ENCODE assay signal across 13 cellular contexts in genomic region chr2:135839713-135840112, GRCh38. TPM values are rescaled to one million over a fixed set of nuclear protein-coding genes. Genes with fewer than 3 reads are reported as not detected.
DNase-seq lines count a peak whose midpoint lies in the region; ATAC-seq and TF ChIP-seq lines count a peak whose summit lies in the region.
"Had no signal": no experiment of that assay in that cellular context is flagged by ENCODE, and none has a peak within 500 bp of the region (broad histone marks: within the 10 kb centered on the region; RNA-seq: fewer than 3 reads in every experiment).

No MANE protein-coding gene starts in this region.

- TF ChIP-seq CTCF in activated CD8-positive, alpha-beta T cell treated with anti-CD3 and anti-CD28 coated beads for 36 hours (IDR thresholded peaks at IDR 0.05) = no peak
- TF ChIP-seq CTCF in astrocyte of the cerebellum (IDR thresholded peaks at IDR 0.05; ENCODE audit: low read depth, low read length, missing control alignments) (no peak), left ventricle myocardium inferior (IDR thresholded peaks at IDR 0.05; ENCODE audit: borderline replicate concordance) (no peak), progenitor cell of endocrine pancreas (IDR thresholded peaks at IDR 0.05; ENCODE audit: unreplicated experiment) (no peak), stomach (IDR thresholded peaks at IDR 0.05) (no peak)

- H3K9me3 ChIP-seq in left ventricle myocardium inferior (replicated peaks) = no peaks in the 10 kb centered on the region
- no peaks in the 10 kb centered on the region for H3K9me3 ChIP-seq in stomach
- H3K9me3 ChIP-seq: thoracic aorta had no signal

- H3K27me3 Mint-ChIP-seq in activated CD8-positive, alpha-beta T cell treated with anti-CD3 and anti-CD28 coated beads for 36 hours = no peaks in the 10 kb centered on the region
- no peaks in the 10 kb centered on the region for H3K27me3 Mint-ChIP-seq in activated CD8-positive, alpha-beta T cell treated with anti-CD3 and anti-CD28 coated beads, Interleukin-2, amount 10 ng/mL, durations not matched to agents 7 days and 5 days (ENCODE audit: low read depth)
- H3K27me3 Mint-ChIP-seq in progenitor cell of endocrine pancreas = no peaks in the 10 kb centered on the region

- TF ChIP-seq EP300 in stomach (IDR thresholded peaks at IDR 0.05) = no peak

- whole genome bisulfite sequencing in stomach, 5 donors = 37 to 67% (median 52%) methylated on average over 2 of the region's 2 CpGs

- no peaks in the 10 kb centered on the region for H3K9me3 Mint-ChIP-seq in activated CD8-positive, alpha-beta T cell treated with anti-CD3 and anti-CD28 coated beads for 36 hours
- H3K9me3 Mint-ChIP-seq in activated CD8-positive, alpha-beta T cell treated with anti-CD3 and anti-CD28 coated beads, Interleukin-2, amount 10 ng/mL, durations not matched to agents 7 days and 5 days (ENCODE audit: insufficient read depth) = no peaks in the 10 kb centered on the region
- H3K9me3 Mint-ChIP-seq in progenitor cell of endocrine pancreas (ENCODE audit: low read depth) = no peaks in the 10 kb centered on the region

- peaks cover 42% of the 10 kb centered on the region for H3K36me3 Mint-ChIP-seq in activated CD8-positive, alpha-beta T cell treated with anti-CD3 and anti-CD28 coated beads for 36 hours (ENCODE audit: low read depth)
- peaks cover 62% of the 10 kb centered on the region for H3K36me3 Mint-ChIP-seq in activated CD8-positive, alpha-beta T cell treated with anti-CD3 and anti-CD28 coated beads, Interleukin-2, amount 10 ng/mL, durations not matched to agents 7 days and 5 days (ENCODE audit: low read depth)
- H3K36me3 Mint-ChIP-seq in progenitor cell of endocrine pancreas (ENCODE audit: insufficient read depth) = peaks cover 29% of the 10 kb centered on the region

- H3K4me1 Mint-ChIP-seq in activated CD8-positive, alpha-beta T cell treated with anti-CD3 and anti-CD28 coated beads for 36 hours (ENCODE audit: low read depth) = peaks cover 35% of the 10 kb centered on the region
- peaks cover 48% of the 10 kb centered on the region for H3K4me1 Mint-ChIP-seq in activated CD8-positive, alpha-beta T cell treated with anti-CD3 and anti-CD28 coated beads, Interleukin-2, amount 10 ng/mL, durations not matched to agents 7 days and 5 days (ENCODE audit: low read depth)
- no peaks in the 10 kb centered on the region for H3K4me1 Mint-ChIP-seq in progenitor cell of endocrine pancreas (ENCODE audit: low read depth)

- in situ Hi-C loops in astrocyte of the cerebellum (cut with HindIII; ENCODE audit: low sequenced_read_pairs) = no loop called here

- ATAC-seq in activated CD8-positive, alpha-beta T cell treated with anti-CD3 and anti-CD28 coated beads for 36 hours = peak; percentile 32
- no peak for ATAC-seq in activated CD8-positive, alpha-beta T cell treated with anti-CD3 and anti-CD28 coated beads, Interleukin-2, amount 10 ng/mL, durations not matched to agents 7 days and 5 days
- ATAC-seq in HG03571 (IDR thresholded peaks at IDR 0.05; ENCODE audit: unreplicated experiment) = no peak

- POLR2A ChIA-PET in activated CD8-positive, alpha-beta T cell treated with anti-CD3 and anti-CD28 coated beads for 36 hours (lab: Charles Lee) = interaction anchor here (1.4 to 6.3 kb wide), 8 partner anchors 12 to 36 kb away, joined by 3 to 30 read pairs (median 6); no protein-coding TSS in a partner anchor
- POLR2A ChIA-PET in activated CD8-positive, alpha-beta T cell treated with anti-CD3 and anti-CD28 coated beads, Interleukin-2, amount 10 ng/mL, durations not matched to agents 7 days and 5 days (lab: Charles Lee) = interaction anchor here (0.9 kb wide), 1 partner anchor 36 kb away, joined by 3 read pairs; no protein-coding TSS in a partner anchor

- H3K4me1 ChIP-seq in left ventricle myocardium inferior (peaks cover 25% of the 10 kb centered on the region), stomach (peaks cover 0 to 10% (median 0%) of the 10 kb centered on the region in 4 donors)
- H3K4me1 ChIP-seq: SJCRH30 had no signal

- no peak for TF ChIP-seq POLR2A in stomach (IDR thresholded peaks at IDR 0.05)

- no peak overlapping the region for H3K4me3 ChIP-seq in astrocyte of the cerebellum (ENCODE audit: low read depth, low read length)
- no peak overlapping the region for H3K4me3 ChIP-seq in left ventricle myocardium inferior
- H3K4me3 ChIP-seq in stomach = no peak overlapping the region
- H3K4me3 ChIP-seq: SJCRH30, thoracic aorta had no signal

- H3K4me3 Mint-ChIP-seq in activated CD8-positive, alpha-beta T cell treated with anti-CD3 and anti-CD28 coated beads for 36 hours = no peak overlapping the region
- H3K4me3 Mint-ChIP-seq in activated CD8-positive, alpha-beta T cell treated with anti-CD3 and anti-CD28 coated beads, Interleukin-2, amount 10 ng/mL, durations not matched to agents 7 days and 5 days = no peak overlapping the region
- H3K4me3 Mint-ChIP-seq in progenitor cell of endocrine pancreas (ENCODE audit: low read depth) = no peak overlapping the region

- no peaks in the 10 kb centered on the region for H3K27me3 ChIP-seq in left ventricle myocardium inferior (ENCODE audit: low read depth)
- no peaks in the 10 kb centered on the region for H3K27me3 ChIP-seq in stomach
- H3K27me3 ChIP-seq: SJCRH30 had no signal

- DNase-seq in activated CD8-positive, alpha-beta T cell treated with anti-CD3 and anti-CD28 coated beads for 36 hours = no peak
- DNase-seq in activated CD8-positive, alpha-beta T cell treated with anti-CD3 and anti-CD28 coated beads, Interleukin-2, amount 10 ng/mL, durations not matched to agents 7 days and 5 days = no peak
- peak; percentile 36 for DNase-seq in astrocyte of the cerebellum (ENCODE audit: low read depth)
- no peak for DNase-seq in left ventricle myocardium inferior
- peak; percentile 63 for DNase-seq in stromal cell of bone marrow (ENCODE audit: low read depth)
- DNase-seq in progenitor cell of endocrine pancreas (ENCODE audit: low spot score, unreplicated experiment) = no peak
- DNase-seq in stomach = no peak
- DNase-seq: activated CD4-positive, alpha-beta T cell treated with anti-CD3 and anti-CD28 coated beads, Interleukin-2, amount 50 U/mL, for 1 hour; GDM1 had no signal

- intact Hi-C loops in activated CD8-positive, alpha-beta T cell treated with anti-CD3 and anti-CD28 coated beads for 36 hours (cut with micrococcal nuclease) = no loop called here
- intact Hi-C loops in left ventricle myocardium inferior (cut with micrococcal nuclease) (no loop called here), stomach (cut with DNase I; ENCODE audit: low total_unique reads) (no loop called here)

- no peak overlapping the region for H3K27ac Mint-ChIP-seq in activated CD8-positive, alpha-beta T cell treated with anti-CD3 and anti-CD28 coated beads for 36 hours
- H3K27ac Mint-ChIP-seq in activated CD8-positive, alpha-beta T cell treated with anti-CD3 and anti-CD28 coated beads, Interleukin-2, amount 10 ng/mL, durations not matched to agents 7 days and 5 days = no peak overlapping the region
- no peak overlapping the region for H3K27ac Mint-ChIP-seq in progenitor cell of endocrine pancreas

- peak overlapping the region; percentile 50 for H3K27ac ChIP-seq in left ventricle myocardium inferior (replicated peaks)
- peak overlapping the region in 2 of 5 donors; percentile 19 to 55 for H3K27ac ChIP-seq in stomach
- H3K27ac ChIP-seq: 22Rv1, SJCRH30, thoracic aorta had no signal

- CTCF ChIA-PET in activated CD8-positive, alpha-beta T cell treated with anti-CD3 and anti-CD28 coated beads for 36 hours (lab: Charles Lee) = interaction anchor here (1.2 to 2.8 kb wide), 3 partner anchors 16 to 42 kb away, joined by 4 to 10 read pairs (median 5); no protein-coding TSS in a partner anchor
- CTCF ChIA-PET in activated CD8-positive, alpha-beta T cell treated with anti-CD3 and anti-CD28 coated beads, Interleukin-2, amount 10 ng/mL, durations not matched to agents 7 days and 5 days (lab: Charles Lee) = interaction anchor here (0.6 to 4.0 kb wide), 6 partner anchors 12 to 851 kb away, joined by 3 to 15 read pairs (median 4); no protein-coding TSS in a partner anchor

- H3K36me3 ChIP-seq in left ventricle myocardium inferior (peaks cover 10% of the 10 kb centered on the region), stomach (peaks cover 3 to 28% (median 27%) of the 10 kb centered on the region in 4 donors)
- H3K36me3 ChIP-seq: thoracic aorta had no signal

RNA-seq across cellular contexts. Expression of gene LCT, which starts 2.7 kb away (rescaled TPM):
- under 1 TPM; 0.11 to 0.29 TPM for total RNA-seq in activated CD8-positive, alpha-beta T cell treated with anti-CD3 and anti-CD28 coated beads for 36 hours
- total RNA-seq in activated CD8-positive, alpha-beta T cell treated with anti-CD3 and anti-CD28 coated beads, Interleukin-2, amount 10 ng/mL, durations not matched to agents 7 days and 5 days = under 1 TPM; 0.18 to 0.34 TPM
- not detected for total RNA-seq in left ventricle myocardium inferior
- 0.19 TPM in 1 of 2 replicates, not detected in the other for total RNA-seq in progenitor cell of endocrine pancreas
- 10 to 100 TPM in 1 of 5 donors, under 1 TPM in 1, not detected in 3; 0.58 to 12.3 TPM for total RNA-seq in stomach
- polyA plus RNA-seq in stomach = not detected
- total RNA-seq: SJCRH30 had no signal

RNA-seq across cellular contexts. Expression of gene MCM6, which starts 36.5 kb away (rescaled TPM):
- total RNA-seq in activated CD8-positive, alpha-beta T cell treated with anti-CD3 and anti-CD28 coated beads for 36 hours = 100 to 1,000 TPM; 229 to 234 TPM
- total RNA-seq in activated CD8-positive, alpha-beta T cell treated with anti-CD3 and anti-CD28 coated beads, Interleukin-2, amount 10 ng/mL, durations not matched to agents 7 days and 5 days = 100 to 1,000 TPM; 144 to 145 TPM
- total RNA-seq in left ventricle myocardium inferior = 2.9 TPM
- total RNA-seq in progenitor cell of endocrine pancreas = 51.9 and 52.3 TPM in 2 replicates
- 10 to 100 TPM in 3 of 5 donors, 1 to 10 TPM in 2; 1.8 to 41.1 (median 14.6) TPM for total RNA-seq in stomach
- 1 to 10 TPM; 6.0 to 9.9 (median 7.2) TPM for polyA plus RNA-seq in stomach

Comparison
In these comparisons a context has a peak if more than half of its experiments do, and no peak if none do; other contexts are left out.
1. DNase-seq: peak in astrocyte of the cerebellum (single experiment) and stromal cell of bone marrow (single experiment); none in activated CD8-positive, alpha-beta T cell treated with anti-CD3 and anti-CD28 coated beads for 36 hours (single experiment), activated CD8-positive, alpha-beta T cell treated with anti-CD3 and anti-CD28 coated beads, Interleukin-2, amount 10 ng/mL, durations not matched to agents 7 days and 5 days (single experiment), left ventricle myocardium inferior (single experiment), progenitor cell of endocrine pancreas (single experiment) and stomach (single experiment).